Comparison of ENCODE assay signal across 18 cellular contexts in the genomic region with DNA sequence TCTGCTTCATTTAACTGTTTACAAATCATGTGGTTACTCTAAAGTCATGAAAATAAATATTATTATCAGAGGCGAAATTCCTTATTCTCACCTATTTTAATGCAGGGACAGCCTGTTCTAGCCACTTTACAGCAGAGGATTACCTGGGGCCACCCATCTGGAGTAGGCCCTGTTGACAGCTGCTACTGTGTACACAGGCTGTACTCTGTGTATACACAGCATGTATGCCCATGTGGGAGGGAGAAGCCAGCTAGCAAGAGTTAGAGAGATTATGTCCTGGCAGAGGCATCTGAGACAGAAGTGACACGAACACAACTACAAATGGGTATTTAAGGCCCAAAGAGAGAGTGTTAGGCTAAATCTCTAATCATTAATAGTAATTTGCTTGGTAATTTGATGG.
DNase-seq lines count a peak whose midpoint lies in the region; ATAC-seq, FAIRE-seq and TF ChIP-seq lines count a peak whose summit lies in the region.
"Had no signal": no experiment of that assay in that cellular context is flagged by ENCODE, and none has a peak within 500 bp of the region (broad histone marks: within the 10 kb centered on the region; RNA-seq: fewer than 3 reads in every experiment).

No MANE protein-coding gene starts in this region.

- no peak overlapping the region for H3K4me3 ChIP-seq in WERI-Rb-1 (ENCODE audit: low read depth, low read length)
- no peak overlapping the region for H3K4me3 ChIP-seq in pancreas
- H3K4me3 ChIP-seq: tibial nerve had no signal

- TF ChIP-seq CTCF in WERI-Rb-1 (IDR thresholded peaks at IDR 0.05; ENCODE audit: low read depth, low read length) (no peak), pancreas (IDR thresholded peaks at IDR 0.05) (no peak)

- ATAC-seq in pancreas (peak; percentile 59 to 78 (median 66)), HG03045 (IDR thresholded peaks at IDR 0.05; ENCODE audit: unreplicated experiment) (no peak)

- peaks cover 20 to 52% (median 47%) of the 10 kb centered on the region in 3 donors for H3K4me1 ChIP-seq in pancreas
- H3K4me1 ChIP-seq: tibial nerve had no signal

- peaks cover 31% of the 10 kb centered on the region for H3K36me3 Mint-ChIP-seq in activated CD4-positive, alpha-beta memory T cell treated with anti-CD3 and anti-CD28 coated beads for 36 hours
- H3K36me3 Mint-ChIP-seq in activated CD4-positive, alpha-beta memory T cell treated with anti-CD3 and anti-CD28 coated beads, Interleukin-2, amount 10 ng/mL, durations not matched to agents 7 days and 5 days (ENCODE audit: low read depth), result peaks cover 86% of the 10 kb centered on the region

- H3K27ac ChIP-seq in WERI-Rb-1 (peak overlapping the region; percentile 66), pancreas (peak overlapping the region in 2 of 4 donors; percentile 7 to 45)
- H3K27ac ChIP-seq: tibial nerve had no signal

- intact Hi-C loops in activated CD4-positive, alpha-beta memory T cell treated with anti-CD3 and anti-CD28 coated beads for 36 hours (cut with micrococcal nuclease), result no loop called here
- intact Hi-C loops in pancreas (cut with DNase I), result no loop called here

- H3K27me3 Mint-ChIP-seq in activated CD4-positive, alpha-beta memory T cell treated with anti-CD3 and anti-CD28 coated beads for 36 hours, result no peaks in the 10 kb centered on the region
- no peaks in the 10 kb centered on the region for H3K27me3 Mint-ChIP-seq in activated CD4-positive, alpha-beta memory T cell treated with anti-CD3 and anti-CD28 coated beads, Interleukin-2, amount 10 ng/mL, durations not matched to agents 7 days and 5 days
- H3K27me3 Mint-ChIP-seq: activated naive CD4-positive, alpha-beta T cell treated with anti-CD3 and anti-CD28 coated beads, Interleukin-2, amount 50 U/mL, for 24 hours had no signal

- no peak overlapping the region for H3K4me3 Mint-ChIP-seq in activated CD4-positive, alpha-beta memory T cell treated with anti-CD3 and anti-CD28 coated beads for 36 hours
- no peak overlapping the region for H3K4me3 Mint-ChIP-seq in activated CD4-positive, alpha-beta memory T cell treated with anti-CD3 and anti-CD28 coated beads, Interleukin-2, amount 10 ng/mL, durations not matched to agents 7 days and 5 days
- H3K4me3 Mint-ChIP-seq: activated naive CD4-positive, alpha-beta T cell treated with anti-CD3 and anti-CD28 coated beads, Interleukin-2, amount 50 U/mL, for 24 hours had no signal

- H3K9me3 ChIP-seq in WERI-Rb-1 (ENCODE audit: severe bottlenecking) (no peaks in the 10 kb centered on the region), pancreas (no peaks in the 10 kb centered on the region)
- H3K9me3 ChIP-seq: tibial nerve had no signal

- H3K27me3 ChIP-seq in WERI-Rb-1 (ENCODE audit: insufficient read depth, low read depth, severe bottlenecking), result no peaks in the 10 kb centered on the region
- H3K27me3 ChIP-seq in pancreas, result no peaks in the 10 kb centered on the region
- H3K27me3 ChIP-seq: tibial nerve had no signal

- H3K27ac Mint-ChIP-seq in activated CD4-positive, alpha-beta memory T cell treated with anti-CD3 and anti-CD28 coated beads for 36 hours, result peak overlapping the region; percentile 18
- no peak overlapping the region for H3K27ac Mint-ChIP-seq in activated CD4-positive, alpha-beta memory T cell treated with anti-CD3 and anti-CD28 coated beads, Interleukin-2, amount 10 ng/mL, durations not matched to agents 7 days and 5 days
- H3K27ac Mint-ChIP-seq: activated naive CD4-positive, alpha-beta T cell treated with anti-CD3 and anti-CD28 coated beads, Interleukin-2, amount 50 U/mL, for 24 hours had no signal

- no peaks in the 10 kb centered on the region for H3K9me3 Mint-ChIP-seq in activated CD4-positive, alpha-beta memory T cell treated with anti-CD3 and anti-CD28 coated beads for 36 hours
- H3K9me3 Mint-ChIP-seq in activated CD4-positive, alpha-beta memory T cell treated with anti-CD3 and anti-CD28 coated beads, Interleukin-2, amount 10 ng/mL, durations not matched to agents 7 days and 5 days, result peaks cover 2% of the 10 kb centered on the region
- H3K9me3 Mint-ChIP-seq: activated naive CD4-positive, alpha-beta T cell treated with anti-CD3 and anti-CD28 coated beads, Interleukin-2, amount 50 U/mL, for 24 hours had no signal

- H3K36me3 ChIP-seq in WERI-Rb-1 (peaks cover 36% of the 10 kb centered on the region), pancreas (no peaks in the 10 kb centered on the region)
- H3K36me3 ChIP-seq: tibial nerve had no signal

- no peak for DNase-seq in activated CD4-positive, alpha-beta memory T cell treated with anti-CD3 and anti-CD28 coated beads for 36 hours
- no peak for DNase-seq in activated CD4-positive, alpha-beta memory T cell treated with anti-CD3 and anti-CD28 coated beads, Interleukin-2, amount 10 ng/mL, durations not matched to agents 7 days and 5 days
- DNase-seq in NCI-H2081 (lab: John Stamatoyannopoulos, UW) (peak; percentile 64 to 93), WERI-Rb-1 (peak; percentile 91), pancreas (peak in 4 of 6 donors; percentile 38 to 66 (median 52)), NCI-H1436 treated with DMSO at 0.1 percent for 48 hours (lab: John Stamatoyannopoulos, UW) (no peak)
- DNase-seq in stimulated activated CD4-positive, alpha-beta T cell treated with anti-CD3 and anti-CD28 coated beads, Interleukin-4, amount 100 ng/mL, for 4 hours, result no peak
- DNase-seq: ACHN; central memory CD4-positive, alpha-beta T cell; erythroblast; IMR-90; NCI-H187 treated with DMSO at 0.1 percent for 48 hours; occipital lobe; T1000 had no signal

- POLR2A ChIA-PET in activated CD4-positive, alpha-beta memory T cell treated with anti-CD3 and anti-CD28 coated beads for 36 hours (lab: Charles Lee), result interaction anchor here (1.2 kb wide), 1 partner anchor 13 kb away, joined by 3 read pairs; no protein-coding TSS in a partner anchor
- POLR2A ChIA-PET in activated CD4-positive, alpha-beta memory T cell treated with anti-CD3 and anti-CD28 coated beads, Interleukin-2, amount 10 ng/mL, durations not matched to agents 7 days and 5 days (lab: Charles Lee), result interaction anchor here (0.7 to 1.4 kb wide), 4 partner anchors 31 to 50 kb away, joined by 3 to 4 read pairs (median 3); no protein-coding TSS in a partner anchor

- FAIRE-seq in pancreas (lab: Jason Lieb, UNC), result no peak
- FAIRE-seq: RCC 7860 had no signal

- CTCF ChIA-PET in activated CD4-positive, alpha-beta memory T cell treated with anti-CD3 and anti-CD28 coated beads for 36 hours (lab: Charles Lee), result interaction anchor here (0.9 to 2.0 kb wide), 4 partner anchors 15 to 193 kb away, joined by 3 to 7 read pairs (median 4); no protein-coding TSS in a partner anchor
- CTCF ChIA-PET in activated CD4-positive, alpha-beta memory T cell treated with anti-CD3 and anti-CD28 coated beads, Interleukin-2, amount 10 ng/mL, durations not matched to agents 7 days and 5 days (lab: Charles Lee), result interaction anchor here (0.8 to 2.4 kb wide), 2 partner anchors 9 to 10 kb away, joined by 3 to 11 read pairs; no protein-coding TSS in a partner anchor

- peaks cover 64% of the 10 kb centered on the region for H3K4me1 Mint-ChIP-seq in activated CD4-positive, alpha-beta memory T cell treated with anti-CD3 and anti-CD28 coated beads for 36 hours (ENCODE audit: low read depth)
- H3K4me1 Mint-ChIP-seq in activated CD4-positive, alpha-beta memory T cell treated with anti-CD3 and anti-CD28 coated beads, Interleukin-2, amount 10 ng/mL, durations not matched to agents 7 days and 5 days, result peaks cover 63% of the 10 kb centered on the region

- 39 to 40% methylated on average over 2 of the region's 2 CpGs for WGBS in pancreas, 2 donors

Comparison
In these comparisons a context has a peak if more than half of its experiments do, and no peak if none do; other contexts are left out.
1. DNase-seq: peak in NCI-H2081 (2 of 2), WERI-Rb-1 (single experiment) and pancreas (4 of 6); none in activated CD4-positive, alpha-beta memory T cell treated with anti-CD3 and anti-CD28 coated beads for 36 hours (single experiment), activated CD4-positive, alpha-beta memory T cell treated with anti-CD3 and anti-CD28 coated beads, Interleukin-2, amount 10 ng/mL, durations not matched to agents 7 days and 5 days (single experiment), NCI-H1436 treated with DMSO at 0.1 percent for 48 hours (single experiment) and stimulated activated CD4-positive, alpha-beta T cell treated with anti-CD3 and anti-CD28 coated beads, Interleukin-4, amount 100 ng/mL, for 4 hours (0 of 2).